Comparison of ENCODE assay signal across 11 cellular contexts in genomic region chr3:53744351-53744750, GRCh38.
DNase-seq lines count a peak whose midpoint lies in the region; ATAC-seq and TF ChIP-seq lines count a peak whose summit lies in the region.
"Had no signal": no experiment of that assay in that cellular context is flagged by ENCODE, and none has a peak within 500 bp of the region (broad histone marks: within the 10 kb centered on the region; RNA-seq: fewer than 3 reads in every experiment).

No MANE protein-coding gene starts in this region.

- H3K79me2 ChIP-seq in Loucy (ENCODE audit: insufficient read depth, low read length) (no peaks in the 10 kb centered on the region), OCI-LY3 (ENCODE audit: low read length) (no peaks in the 10 kb centered on the region)

- H3K27ac ChIP-seq in OCI-LY3 (ENCODE audit: low read length) = no peak overlapping the region
- H3K27ac ChIP-seq in left lung = no peak overlapping the region
- H3K27ac ChIP-seq in aorta (ENCODE audit: low read depth in 1 of 2, low read length in 2 of 2) = no peak overlapping the region
- H3K27ac ChIP-seq: SJCRH30 had no signal

- H3K36me3 ChIP-seq in Loucy (ENCODE audit: insufficient read depth, low read length) (no peaks in the 10 kb centered on the region), OCI-LY3 (replicated peaks; ENCODE audit: low read depth, low read length) (no peaks in the 10 kb centered on the region), left lung (no peaks in the 10 kb centered on the region), aorta (ENCODE audit: control insufficient read depth in 1 of 2, insufficient read depth in 2 of 2, low read length in 1 of 2) (no peaks in the 10 kb centered on the region)
- H3K36me3 ChIP-seq: SJCRH30 had no signal

- H3K4me3 ChIP-seq in Loucy (ENCODE audit: low read length, poor library complexity, severe bottlenecking) (no peak overlapping the region), OCI-LY3 (ENCODE audit: low read length) (peak overlapping the region; percentile 25; the same call in 1 of the 2 replicates), left lung (no peak overlapping the region), aorta (ENCODE audit: low read length in 2 of 2) (no peak overlapping the region)
- H3K4me3 ChIP-seq: SJCRH30 had no signal

- WGBS in aorta, 2 donors = 75 to 76% methylated on average over 8 of the region's 8 CpGs

- H4K20me1 ChIP-seq in Loucy (ENCODE audit: insufficient read depth, low read length, poor library complexity, severe bottlenecking) = no peaks in the 10 kb centered on the region
- no peaks in the 10 kb centered on the region for H4K20me1 ChIP-seq in OCI-LY3 (ENCODE audit: insufficient read depth, low read length)

- peak; percentile 12 for DNase-seq in Daoy (ENCODE audit: low read depth)
- no peak for DNase-seq in left lung
- DNase-seq in Kasumi-1 (lab: John Stamatoyannopoulos, UW) = no peak
- no peak for DNase-seq in aorta
- DNase-seq: activated CD4-positive, alpha-beta T cell treated with anti-CD3 and anti-CD28 coated beads, Interleukin-2, amount 50 U/mL, for 48 hours; effector memory CD8-positive, alpha-beta T cell had no signal

- H3K4me2 ChIP-seq in Loucy (ENCODE audit: low read depth, low read length, poor library complexity, severe bottlenecking) = no peak overlapping the region
- peak overlapping the region; percentile 39 for H3K4me2 ChIP-seq in OCI-LY3 (ENCODE audit: low read length)

- H3K9ac ChIP-seq in Loucy (ENCODE audit: low read depth, low read length, poor library complexity, severe bottlenecking) (no peak overlapping the region), OCI-LY3 (ENCODE audit: low read length) (peak overlapping the region; percentile 30)

- H3K27me3 ChIP-seq in Loucy (ENCODE audit: insufficient read depth, low read length, poor library complexity, severe bottlenecking) = no peaks in the 10 kb centered on the region
- H3K27me3 ChIP-seq in OCI-LY3 (ENCODE audit: low read depth, low read length) = no peaks in the 10 kb centered on the region
- no peaks in the 10 kb centered on the region for H3K27me3 ChIP-seq in left lung
- no peaks in the 10 kb centered on the region for H3K27me3 ChIP-seq in aorta (ENCODE audit: control insufficient read depth in 1 of 2, insufficient read depth in 2 of 2, low read length in 1 of 2)
- H3K27me3 ChIP-seq: SJCRH30 had no signal

- H3F3A ChIP-seq in Loucy (ENCODE audit: low read depth) = no peaks in the 10 kb centered on the region

- H3K9me2 ChIP-seq in Loucy (replicated peaks; ENCODE audit: low read depth, low read length) = no peaks in the 10 kb centered on the region

- H3K9me3 ChIP-seq in Loucy (ENCODE audit: insufficient read depth, low read depth, low read length) = no peaks in the 10 kb centered on the region
- H3K9me3 ChIP-seq in OCI-LY3 (ENCODE audit: insufficient read depth, low read length) = no peaks in the 10 kb centered on the region
- no peaks in the 10 kb centered on the region for H3K9me3 ChIP-seq in left lung
- H3K9me3 ChIP-seq in aorta (ENCODE audit: control insufficient read depth, low read length) = no peaks in the 10 kb centered on the region
- H3K9me3 ChIP-seq: SJCRH30 had no signal

- ATAC-seq in left lung (peak; percentile 60), HG03460 (IDR thresholded peaks at IDR 0.05; ENCODE audit: unreplicated experiment) (no peak), aorta (ENCODE audit: low FRiP score) (no peak), GM18873 (IDR thresholded peaks at IDR 0.05; ENCODE audit: low FRiP score, unreplicated experiment) (no peak)
- ATAC-seq: effector memory CD8-positive, alpha-beta T cell had no signal

- TF ChIP-seq CTCF in Loucy (conservative IDR thresholded peaks at IDR 0.05; ENCODE audit: low read length) = peak; percentile 40
- TF ChIP-seq CTCF in OCI-LY3 (IDR thresholded peaks at IDR 0.05; ENCODE audit: low read depth, low read length) = peak; percentile 32
- no peak for TF ChIP-seq CTCF in left lung (IDR thresholded peaks at IDR 0.05)

- H2AFZ ChIP-seq in Loucy (ENCODE audit: low read length) (no peak overlapping the region), OCI-LY3 (ENCODE audit: low read depth, low read length) (peak overlapping the region; percentile 49; the same call in 1 of the 2 replicates)

- H3K4me1 ChIP-seq in Loucy (ENCODE audit: insufficient read depth, low read length, poor library complexity, severe bottlenecking) = peaks cover 9% of the 10 kb centered on the region
- H3K4me1 ChIP-seq in OCI-LY3 (ENCODE audit: low read length) = peaks cover 34% of the 10 kb centered on the region
- H3K4me1 ChIP-seq in left lung = peaks cover 0 to 6% of the 10 kb centered on the region in 2 donors
- H3K4me1 ChIP-seq in aorta (ENCODE audit: control insufficient read depth in 1 of 2, insufficient read depth in 2 of 2, low read length in 2 of 2) = no peaks in the 10 kb centered on the region
- H3K4me1 ChIP-seq: SJCRH30 had no signal

- intact Hi-C loops in left lung (cut with DNase I) (no loop called here), aorta (cut with DNase I) (loop anchor here in 1 of 2 donors (10.0 kb wide), 1 partner anchor 50 kb away; no protein-coding TSS in a partner anchor)

Comparison
In these comparisons a context has a peak if more than half of its experiments do, and no peak if none do; other contexts are left out.
1. CTCF ChIP-seq: peak in Loucy (single experiment) and OCI-LY3 (single experiment); none in left lung (0 of 2).